In genomic region chr2:204260162-204260877, GRCh38 we compare ENCODE assay signal across 7 cellular contexts.
A peak's percentile ranks its signal among the peaks of the same experiment; 100 is the strongest.
DNase-seq lines count a peak whose midpoint lies in the region; ATAC-seq and TF ChIP-seq lines count a peak whose summit lies in the region.

No MANE protein-coding gene starts in this region.

- H3K4me3 Mint-ChIP-seq in neural progenitor cell = peak overlapping the region; percentile 30

- ATAC-seq in HG03103 (IDR thresholded peaks at IDR 0.05; ENCODE audit: low read depth, unreplicated experiment) = peak; percentile 68

- DNase-seq in NCI-H510A treated with DMSO at 0.1 percent for 48 hours (lab: John Stamatoyannopoulos, UW) (peak; percentile 55), fibroblast of gingiva (ENCODE audit: low read depth) (peak; percentile 62), neural progenitor cell (ENCODE audit: low spot score) (peak; percentile 94), ureter (ENCODE audit: low spot score) (peak; percentile 54)
- DNase-seq in activated CD8-positive, alpha-beta memory T cell treated with anti-CD3 and anti-CD28 coated beads, Interleukin-2, amount 50 U/mL, for 4 hours = peak; percentile 21

- no peak overlapping the region for H3K4me3 ChIP-seq in neural progenitor cell

- peak overlapping the region; percentile 68 for H3K4me2 ChIP-seq in neural progenitor cell

- H3K9me3 Mint-ChIP-seq in neural progenitor cell = no peaks in the 10 kb centered on the region

- H3K36me3 ChIP-seq in neural progenitor cell = no peaks in the 10 kb centered on the region

- H3F3A ChIP-seq in neural progenitor cell (ENCODE audit: low read depth) = peaks cover 38% of the 10 kb centered on the region

- no peaks in the 10 kb centered on the region for H3K9me3 ChIP-seq in neural progenitor cell (ENCODE audit: low read depth)

- TF ChIP-seq CTCF in GM12872 (IDR thresholded peaks at IDR 0.05; ENCODE audit: insufficient read depth, low read depth, low read length) (peak; percentile 70), neural progenitor cell (IDR thresholded peaks at IDR 0.05) (peak; percentile 92)

- no peak overlapping the region for H3K9ac ChIP-seq in neural progenitor cell

- peaks cover 11% of the 10 kb centered on the region for H3K27me3 Mint-ChIP-seq in neural progenitor cell (ENCODE audit: insufficient read depth, low read depth)

- no peak overlapping the region for H2AFZ ChIP-seq in neural progenitor cell (replicated peaks)

- no peak overlapping the region for H3K27ac ChIP-seq in neural progenitor cell

- H3K79me2 ChIP-seq in neural progenitor cell (ENCODE audit: low read depth) = no peaks in the 10 kb centered on the region

- peaks cover 43% of the 10 kb centered on the region for H3K4me1 ChIP-seq in neural progenitor cell

- H3K27me3 ChIP-seq in neural progenitor cell = no peaks in the 10 kb centered on the region

- H3K4me1 Mint-ChIP-seq in neural progenitor cell = peaks cover 84% of the 10 kb centered on the region

- peaks cover 6% of the 10 kb centered on the region for H4K20me1 ChIP-seq in neural progenitor cell (ENCODE audit: low read depth)

- H3K36me3 Mint-ChIP-seq in neural progenitor cell = no peaks in the 10 kb centered on the region

- H3K27ac Mint-ChIP-seq in neural progenitor cell = peak overlapping the region; percentile 64

Comparison
In these comparisons a context has a peak if more than half of its experiments do, and no peak if none do; other contexts are left out.
1. DNase-seq: peak in every context shown above with its lines; median percentile 94 in neural progenitor cell; 62 in fibroblast of gingiva; 55 in NCI-H510A treated with DMSO at 0.1 percent for 48 hours; 54 in ureter; 21 in activated CD8-positive, alpha-beta memory T cell treated with anti-CD3 and anti-CD28 coated beads, Interleukin-2, amount 50 U/mL, for 4 hours.